ENCODE assay signal across 19 cellular contexts in genomic region chr2:309148-309969, GRCh38. TPM values are rescaled to one million over a fixed set of nuclear protein-coding genes. Genes with fewer than 3 reads are reported as not detected.
A peak's percentile ranks its signal among the peaks of the same experiment; 100 is the strongest.
DNase-seq lines count a peak whose midpoint lies in the region; ATAC-seq and TF ChIP-seq lines count a peak whose summit lies in the region.
"Had no signal": no experiment of that assay in that cellular context is flagged by ENCODE, and none has a peak within 500 bp of the region (broad histone marks: within the 10 kb centered on the region; RNA-seq: fewer than 3 reads in every experiment).

No MANE protein-coding gene starts in this region.

- H3K27ac ChIP-seq in GM23338 (ENCODE audit: low read depth) (no peak overlapping the region), neural progenitor cell (no peak overlapping the region), left ventricle myocardium inferior (replicated peaks) (no peak overlapping the region)
- H3K27ac ChIP-seq: ovary, Peyer's patch, tibial artery had no signal

- H3K4me3 Mint-ChIP-seq in GM23338 = no peak overlapping the region
- peak overlapping the region; percentile 14 for H3K4me3 Mint-ChIP-seq in glutamatergic neuron (ENCODE audit: unreplicated experiment)
- peak overlapping the region; percentile 62 for H3K4me3 Mint-ChIP-seq in neural progenitor cell
- H3K4me3 Mint-ChIP-seq: activated naive CD4-positive, alpha-beta T cell treated with anti-CD3 and anti-CD28 coated beads for 36 hours; dendritic cell treated with granulocyte-macrophage colony-stimulating factor and Interleukin-4, amounts not matched to agents 40 ng/mL and 50 ng/mL, for 4 days had no signal

- no peaks in the 10 kb centered on the region for H3K27me3 Mint-ChIP-seq in GM23338 (ENCODE audit: insufficient read depth, low read depth, poor library complexity)
- peaks cover 2% of the 10 kb centered on the region for H3K27me3 Mint-ChIP-seq in glutamatergic neuron (ENCODE audit: unreplicated experiment)
- H3K27me3 Mint-ChIP-seq in neural progenitor cell (ENCODE audit: insufficient read depth, low read depth) = peaks cover 11% of the 10 kb centered on the region
- H3K27me3 Mint-ChIP-seq: dendritic cell treated with granulocyte-macrophage colony-stimulating factor and Interleukin-4, amounts not matched to agents 40 ng/mL and 50 ng/mL, for 4 days had no signal

- H3K27me3 ChIP-seq in GM23338 (ENCODE audit: insufficient read depth) = no peaks in the 10 kb centered on the region
- H3K27me3 ChIP-seq in neural progenitor cell = no peaks in the 10 kb centered on the region
- H3K27me3 ChIP-seq in left ventricle myocardium inferior (ENCODE audit: low read depth) = peaks cover 43% of the 10 kb centered on the region
- H3K27me3 ChIP-seq: ovary, Peyer's patch had no signal

- H3K4me3 ChIP-seq in GM23338 (no peak overlapping the region), neural progenitor cell (no peak overlapping the region), left ventricle myocardium inferior (no peak overlapping the region)
- no peak overlapping the region for H3K4me3 ChIP-seq in Jurkat, Clone E6-1 (ENCODE audit: low read length)
- H3K4me3 ChIP-seq: ovary, Peyer's patch, tibial artery had no signal

- TF ChIP-seq CTCF in GM23338 (conservative IDR thresholded peaks at IDR 0.05; ENCODE audit: low read depth in 2 of 2) = no peak
- no peak for TF ChIP-seq CTCF in glutamatergic neuron (IDR thresholded peaks at IDR 0.05; ENCODE audit: partially characterized antibody, unreplicated experiment)
- no peak for TF ChIP-seq CTCF in neural progenitor cell (IDR thresholded peaks at IDR 0.05)
- no peak for TF ChIP-seq CTCF in left ventricle myocardium inferior (IDR thresholded peaks at IDR 0.05; ENCODE audit: borderline replicate concordance)

- H3K36me3 ChIP-seq in GM23338 (ENCODE audit: insufficient read depth) = no peaks in the 10 kb centered on the region
- H3K36me3 ChIP-seq in neural progenitor cell = no peaks in the 10 kb centered on the region
- no peaks in the 10 kb centered on the region for H3K36me3 ChIP-seq in left ventricle myocardium inferior
- H3K36me3 ChIP-seq: ovary, Peyer's patch, tibial artery had no signal

- H4K20me1 ChIP-seq in GM23338 (replicated peaks; ENCODE audit: insufficient read depth) (no peaks in the 10 kb centered on the region), neural progenitor cell (ENCODE audit: low read depth) (no peaks in the 10 kb centered on the region)

- H3K4me1 ChIP-seq in GM23338 (ENCODE audit: insufficient read depth) = peaks cover 5% of the 10 kb centered on the region
- peaks cover 22% of the 10 kb centered on the region for H3K4me1 ChIP-seq in neural progenitor cell
- no peaks in the 10 kb centered on the region for H3K4me1 ChIP-seq in left ventricle myocardium inferior
- H3K4me1 ChIP-seq: Peyer's patch, tibial artery had no signal

- no peaks in the 10 kb centered on the region for H3K9me3 Mint-ChIP-seq in GM23338
- peaks cover 4% of the 10 kb centered on the region for H3K9me3 Mint-ChIP-seq in glutamatergic neuron (ENCODE audit: unreplicated experiment)
- H3K9me3 Mint-ChIP-seq in neural progenitor cell = no peaks in the 10 kb centered on the region
- H3K9me3 Mint-ChIP-seq: activated naive CD4-positive, alpha-beta T cell treated with anti-CD3 and anti-CD28 coated beads for 36 hours; dendritic cell treated with granulocyte-macrophage colony-stimulating factor and Interleukin-4, amounts not matched to agents 40 ng/mL and 50 ng/mL, for 4 days had no signal

- H3K9me3 ChIP-seq in neural progenitor cell (ENCODE audit: low read depth) = no peaks in the 10 kb centered on the region
- H3K9me3 ChIP-seq in left ventricle myocardium inferior (replicated peaks) = no peaks in the 10 kb centered on the region
- H3K9me3 ChIP-seq: ovary, Peyer's patch, tibial artery had no signal

- DNase-seq in GM23338 (ENCODE audit: low spot score) = peak; percentile 86
- peak; percentile 65 for DNase-seq in Jurkat, Clone E6-1 (ENCODE audit: low read depth, low spot score)
- DNase-seq in glutamatergic neuron = no peak
- DNase-seq in neural progenitor cell (ENCODE audit: low spot score) = peak; percentile 75
- no peak for DNase-seq in stimulated activated naive CD4-positive, alpha-beta T cell treated with Interleukin-2 at 50 U/mL for 16 hours (lab: John Stamatoyannopoulos, UW)
- no peak for DNase-seq in left ventricle myocardium inferior
- DNase-seq: activated CD4-positive, alpha-beta T cell treated with anti-CD3 and anti-CD28 coated beads, Interleukin-2, amount 50 U/mL, for 1 hour; activated naive CD4-positive, alpha-beta T cell treated with anti-CD3 and anti-CD28 coated beads for 36 hours; activated T-cell treated with anti-CD3 and anti-CD28 coated beads for 4 hours; erythroblast; NCI-H1694; ovary; Peyer's patch; stimulated activated CD4-positive, alpha-beta T cell treated with anti-CD3 and anti-CD28 coated beads, Interleukin-4, amount 100 ng/mL, for 1 hour; stimulated activated CD8-positive, alpha-beta memory T cell treated with anti-CD3 and anti-CD28 coated beads, Interleukin-4, amount 100 ng/mL, for 48 hours; tibial artery had no signal

- H3K4me2 ChIP-seq in GM23338 = peak overlapping the region; percentile 36
- H3K4me2 ChIP-seq in neural progenitor cell = peak overlapping the region; percentile 54

- intact Hi-C loops in left ventricle myocardium inferior (cut with micrococcal nuclease) = no loop called here

- H3K36me3 Mint-ChIP-seq in GM23338 (ENCODE audit: low read depth) (no peaks in the 10 kb centered on the region; the same call in 2 of the 3 replicates), glutamatergic neuron (ENCODE audit: unreplicated experiment) (no peaks in the 10 kb centered on the region), neural progenitor cell (no peaks in the 10 kb centered on the region)

- no peak overlapping the region for H3K9ac ChIP-seq in neural progenitor cell

- H3K4me1 Mint-ChIP-seq in GM23338 (peaks cover 24% of the 10 kb centered on the region), glutamatergic neuron (ENCODE audit: low read depth, unreplicated experiment) (peaks cover 12% of the 10 kb centered on the region), neural progenitor cell (peaks cover 53% of the 10 kb centered on the region)

- H2AFZ ChIP-seq in GM23338 (peak overlapping the region; percentile 72; the same call in 1 of the 2 replicates), neural progenitor cell (replicated peaks) (peak overlapping the region; percentile 19)

- H3F3A ChIP-seq in GM23338 (replicated peaks; ENCODE audit: low read depth) (no peaks in the 10 kb centered on the region; the same call in 1 of the 2 replicates), neural progenitor cell (ENCODE audit: low read depth) (peaks cover 12% of the 10 kb centered on the region)

- no peaks in the 10 kb centered on the region for H3K79me2 ChIP-seq in GM23338 (replicated peaks; ENCODE audit: insufficient read depth)
- H3K79me2 ChIP-seq in neural progenitor cell (ENCODE audit: low read depth) = no peaks in the 10 kb centered on the region

- peak; percentile 92 for ATAC-seq in GM23338
- no peak for ATAC-seq in activated CD4-positive, CD25-positive, alpha-beta regulatory T cell treated with anti-CD3 and anti-CD28 coated beads, Interleukin-2, amount 50 U/mL, for 24 hours

- H3K9me2 ChIP-seq in GM23338 (ENCODE audit: insufficient read depth) = no peaks in the 10 kb centered on the region

- H3K27ac Mint-ChIP-seq in GM23338 = peak overlapping the region; percentile 78
- H3K27ac Mint-ChIP-seq in glutamatergic neuron (ENCODE audit: unreplicated experiment) = peak overlapping the region; percentile 41
- H3K27ac Mint-ChIP-seq in neural progenitor cell = peak overlapping the region; percentile 51
- H3K27ac Mint-ChIP-seq: activated naive CD4-positive, alpha-beta T cell treated with anti-CD3 and anti-CD28 coated beads for 36 hours; dendritic cell treated with granulocyte-macrophage colony-stimulating factor and Interleukin-4, amounts not matched to agents 40 ng/mL and 50 ng/mL, for 4 days had no signal

TF ChIP-seq in GM23338, 12 proteins besides CTCF, POLR2A, EP300 and RAD21 (continues in another document):
- TF ChIP-seq POLR2AphosphoS5 (IDR thresholded peaks at IDR 0.05; ENCODE audit: low read depth) (no peak), CREB1 (CRISPR knock-in tag; IDR thresholded peaks at IDR 0.05; ENCODE audit: low read depth) (peak; percentile 75; the same call in 1 of the 2 replicates)

RNA-seq across cellular contexts. Expression of gene ALKAL2, which starts 21.5 kb away (rescaled TPM):
- total RNA-seq in GM23338 (2014; rRNA removed; shearing (Covaris generic)) = 4.5 and 6.4 TPM in 2 replicates
- 11.3 and 12.1 TPM in 2 replicates for polyA plus RNA-seq in GM23338 (2016; fragmentation: Nextera tagmentation; extraction: Ambion mirVana)
- polyA plus RNA-seq in Jurkat, Clone E6-1 (2012; ENCODE audit: insufficient read depth, insufficient read length) = 9.0 TPM
- total RNA-seq in glutamatergic neuron (ENCODE audit: unreplicated experiment) = 1.0 TPM
- not detected in 2 replicates for total RNA-seq in neural progenitor cell (ENCODE audit: low replicate concordance)
- 1.1 TPM for total RNA-seq in left ventricle myocardium inferior
- total RNA-seq: activated naive CD4-positive, alpha-beta T cell treated with anti-CD3 and anti-CD28 coated beads for 36 hours had no signal
- polyA plus RNA-seq: BJ had no signal

RNA-seq across cellular contexts. Expression of gene ACP1, which starts 44.6 kb away (rescaled TPM):
- 189 and 213 TPM in 2 replicates for total RNA-seq in GM23338 (2014; rRNA removed; shearing (Covaris generic))
- polyA plus RNA-seq in GM23338 (2016; fragmentation: Nextera tagmentation; extraction: Ambion mirVana) = 263 and 281 TPM in 2 replicates
- 281 TPM for polyA plus RNA-seq in Jurkat, Clone E6-1 (2012; ENCODE audit: insufficient read depth, insufficient read length)
- total RNA-seq in glutamatergic neuron (ENCODE audit: unreplicated experiment) (86.1 TPM), neural progenitor cell (ENCODE audit: low replicate concordance) (173 and 236 TPM in 2 replicates), left ventricle myocardium inferior (68.0 TPM)

RNA-seq across cellular contexts. Expression of gene SH3YL1, which starts 45.5 kb away (rescaled TPM):
- total RNA-seq in GM23338 (2014; rRNA removed; shearing (Covaris generic)) = 42.1 and 45.8 TPM in 2 replicates
- 31.5 and 35.6 TPM in 2 replicates for polyA plus RNA-seq in GM23338 (2016; fragmentation: Nextera tagmentation; extraction: Ambion mirVana)
- 51.0 TPM for polyA plus RNA-seq in Jurkat, Clone E6-1 (2012; ENCODE audit: insufficient read depth, insufficient read length)
- total RNA-seq in glutamatergic neuron (ENCODE audit: unreplicated experiment) (21.4 TPM), neural progenitor cell (ENCODE audit: low replicate concordance) (24.3 and 47.9 TPM in 2 replicates), left ventricle myocardium inferior (9.8 TPM)

Comparison
In these comparisons a context has a peak if more than half of its experiments do, and no peak if none do; other contexts are left out.
1. DNase-seq: peak in GM23338 (single experiment), Jurkat, Clone E6-1 (single experiment) and neural progenitor cell (single experiment); none in glutamatergic neuron (single experiment), stimulated activated naive CD4-positive, alpha-beta T cell treated with Interleukin-2 at 50 U/mL for 16 hours (single experiment) and left ventricle myocardium inferior (single experiment).
2. Peak in every context shown above with its lines, with median percentiles within 50 percentile points of each other: H3K27ac Mint-ChIP-seq.